ENCODE assay signal across 8 cellular contexts in the genomic region with DNA sequence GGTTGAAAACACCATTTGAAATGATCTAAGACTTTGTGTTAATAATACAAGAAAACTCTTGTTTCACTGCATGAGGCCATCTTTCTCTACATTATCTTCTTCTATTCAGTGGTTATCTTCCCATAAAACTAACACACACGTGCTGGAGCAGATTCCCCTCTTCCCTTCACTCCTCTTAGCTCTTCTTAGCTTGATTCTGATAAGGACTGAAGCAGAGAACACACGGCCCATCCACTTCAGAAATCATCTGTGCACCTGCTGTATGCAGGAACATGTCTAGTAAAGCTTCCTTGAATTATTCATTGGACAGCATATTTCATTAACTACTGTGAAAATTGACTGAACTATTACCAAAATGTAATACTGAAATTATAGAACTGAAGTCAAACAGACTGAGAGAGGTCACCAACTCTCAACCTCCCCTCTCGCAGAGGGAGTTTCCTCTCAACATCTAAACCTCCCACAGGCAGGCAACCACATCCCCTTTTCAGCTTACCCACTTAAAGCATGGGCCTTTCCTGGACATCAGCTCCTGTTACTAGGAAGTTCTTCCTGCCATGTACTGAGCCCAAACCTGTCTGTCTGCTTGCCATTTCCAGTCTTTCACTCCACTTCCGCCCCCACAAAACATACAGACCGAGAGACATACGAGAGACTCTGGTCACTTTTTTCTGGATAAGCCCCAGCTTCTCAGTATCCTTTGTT.
DNase-seq lines count a peak whose midpoint lies in the region; ATAC-seq lines count a peak whose summit lies in the region.

No MANE protein-coding gene starts in this region.

- DNase-seq in activated naive CD4-positive, alpha-beta T cell treated with Interleukin-2 at 50 U/mL for 16 hours, result peak; percentile 44
- DNase-seq in activated naive CD4-positive, alpha-beta T cell (lab: John Stamatoyannopoulos, UW), result no peak
- DNase-seq in activated CD4-positive, alpha-beta T cell treated with anti-CD3 and anti-CD28 coated beads for 48 hours, result peak; percentile 45
- DNase-seq in stimulated activated CD4-positive, alpha-beta T cell treated with anti-CD3 and anti-CD28 coated beads, Interleukin-2, amount 100 ng/mL, for 4 hours (ENCODE audit: low read depth), result peak; percentile 5
- DNase-seq in DMS79 (lab: John Stamatoyannopoulos, UW) (no peak), head of caudate nucleus (no peak), pons (ENCODE audit: low spot score) (no peak)

- peak; percentile 91 for ATAC-seq in HG03135 (IDR thresholded peaks at IDR 0.05; ENCODE audit: unreplicated experiment)

- intact Hi-C loops in head of caudate nucleus (cut with DNase I), result no loop called here

Comparison
In these comparisons a context has a peak if more than half of its experiments do, and no peak if none do; other contexts are left out.
1. DNase-seq: peak in activated naive CD4-positive, alpha-beta T cell treated with Interleukin-2 at 50 U/mL for 16 hours (single experiment), activated CD4-positive, alpha-beta T cell treated with anti-CD3 and anti-CD28 coated beads for 48 hours (single experiment) and stimulated activated CD4-positive, alpha-beta T cell treated with anti-CD3 and anti-CD28 coated beads, Interleukin-2, amount 100 ng/mL, for 4 hours (single experiment); none in activated naive CD4-positive, alpha-beta T cell (0 of 4), DMS79 (single experiment), head of caudate nucleus (0 of 42) and pons (single experiment).